In genomic region chr10:110138197-110138812, GRCh38 we compare ENCODE assay signal across 8 cellular contexts.
DNase-seq lines count a peak whose midpoint lies in the region; ATAC-seq and TF ChIP-seq lines count a peak whose summit lies in the region.

No MANE protein-coding gene starts in this region.

- CTCF ChIA-PET in AG04450 (lab: Charles Lee) = interaction anchor here (0.6 to 10.5 kb wide), 72 partner anchors 9 to 446 kb away, joined by 3 to 265 read pairs (median 5); partner anchors contain the start of gene SMNDC1

- peak; percentile 52 for ATAC-seq in HG03139 (IDR thresholded peaks at IDR 0.05; ENCODE audit: unreplicated experiment)

- POLR2A ChIA-PET in AG04450 (lab: Yijun Ruan, JAX) = interaction anchor here (0.9 kb wide), 1 partner anchor 71 kb away, joined by 3 read pairs; no protein-coding TSS in a partner anchor

- H3K27me3 ChIP-seq in AG04450 (ENCODE audit: control insufficient read depth, insufficient read depth, low read length) = no peaks in the 10 kb centered on the region

- no peak overlapping the region for H3K4me3 Mint-ChIP-seq in brain

- H3K27ac Mint-ChIP-seq in brain = peak overlapping the region in 2 of 5 experiments; percentile 45 to 62

- peaks cover 25% of the 10 kb centered on the region for H3K4me1 Mint-ChIP-seq in brain

- DNase-seq in AG04450 (ENCODE audit: low read depth, low spot score) (peak; percentile 26), NCI-H526 treated with DMSO at 0.1 percent for 48 hours (lab: John Stamatoyannopoulos, UW) (peak; percentile 4), iris pigment epithelial cell (ENCODE audit: low read depth) (peak; percentile 64), superior temporal gyrus (ENCODE audit: extremely low spot score) (peak; percentile 94), T-helper 9 cell (no peak)

- H3K9me3 Mint-ChIP-seq in brain = no peaks in the 10 kb centered on the region

- H3K36me3 Mint-ChIP-seq in brain = peaks cover under 1% of the 10 kb centered on the region

- peak; percentile 68 for TF ChIP-seq CTCF in AG04450 (IDR thresholded peaks at IDR 0.05; ENCODE audit: low read depth, low read length)
- peak; percentile 56; the same call in 2 of the 3 replicates for TF ChIP-seq CTCF in GM12872 (IDR thresholded peaks at IDR 0.05; ENCODE audit: insufficient read depth, low read depth, low read length)
- peak; percentile 66 to 78 for TF ChIP-seq CTCF in brain (conservative IDR thresholded peaks at IDR 0.05)

- H3K4me3 ChIP-seq in AG04450 (ENCODE audit: low read depth, low read length) = no peak overlapping the region

- H3K27me3 Mint-ChIP-seq in brain = no peaks in the 10 kb centered on the region

- H3K9me3 ChIP-seq in AG04450 (ENCODE audit: control insufficient read depth, insufficient read depth, low read length) = no peaks in the 10 kb centered on the region

- H3K27ac ChIP-seq in AG04450 (ENCODE audit: low read depth, low read length) = no peak overlapping the region
